6 cellular contexts compared by ENCODE assay signal in genomic region chr17:2054262-2054739, GRCh38. TPM values are rescaled to one million over a fixed set of nuclear protein-coding genes. Genes with fewer than 3 reads are reported as not detected.
DNase-seq lines count a peak whose midpoint lies in the region; TF ChIP-seq lines count a peak whose summit lies in the region.

No MANE protein-coding gene starts in this region.

- WGBS in endodermal cell (ENCODE audit: insufficient coverage in 1 of 2, insufficient read length in 1 of 2), 2 experiments: 22 to 23% methylated on average over 14 to 27 of the region's 28 CpGs
- 4 to 8% (median 5%) methylated on average over 20 to 28 of the region's 28 CpGs for WGBS in spleen, 5 donors

- H3K27me3 ChIP-seq in endodermal cell (ENCODE audit: control insufficient read depth, insufficient read depth, low read length, poor library complexity, severe bottlenecking) (peaks cover 85% of the 10 kb centered on the region), spleen (replicated peaks in 1 of 7) (peaks cover 0 to 92% (median 50%) of the 10 kb centered on the region in 7 donors)

- H3K4me1 Mint-ChIP-seq in endodermal cell: peaks cover 2% of the 10 kb centered on the region

- intact Hi-C loops in spleen (cut with DNase I; ENCODE audit: low total_unique reads): loop anchor here (2.0 to 10.0 kb wide), 2 partner anchors 190 to 230 kb away; no protein-coding TSS in a partner anchor

- H3K9ac ChIP-seq in endodermal cell (ENCODE audit: extremely low read depth, low read length, poor library complexity, severe bottlenecking): no peak overlapping the region

- peak; percentile 74 for DNase-seq in G401 (ENCODE audit: low spot score)
- peak; percentile 51 for DNase-seq in OCI-M1 (lab: John Stamatoyannopoulos, UW)
- DNase-seq in endodermal cell: peak; percentile 84
- DNase-seq in spleen: peak; percentile 83
- no peak for DNase-seq in occipital lobe (lab: John Stamatoyannopoulos, UW)
- DNase-seq in SIG-M5 (lab: John Stamatoyannopoulos, UW): no peak

- H3K4me3 Mint-ChIP-seq in endodermal cell: peak overlapping the region; percentile 34

- peaks cover 5% of the 10 kb centered on the region for H3K9me3 Mint-ChIP-seq in endodermal cell

- H3K27me3 Mint-ChIP-seq in endodermal cell (ENCODE audit: insufficient read depth): peaks cover 66% of the 10 kb centered on the region

- TF ChIP-seq POLR2A in spleen (IDR thresholded peaks at IDR 0.05): no peak

- H3K36me3 ChIP-seq in endodermal cell (ENCODE audit: control insufficient read depth, insufficient read depth, low read length) (no peaks in the 10 kb centered on the region), spleen (peaks cover 0 to 26% (median 0%) of the 10 kb centered on the region in 6 donors)

- no peak overlapping the region for H3K27ac ChIP-seq in endodermal cell (ENCODE audit: low read depth, low read length)
- H3K27ac ChIP-seq in spleen: peak overlapping the region; percentile 57 to 89 (median 87)

- H3K4me1 ChIP-seq in endodermal cell (ENCODE audit: control insufficient read depth, insufficient read depth, low read length) (no peaks in the 10 kb centered on the region), spleen (peaks cover 51 to 89% (median 83%) of the 10 kb centered on the region in 6 donors)

- no peak overlapping the region for H3K27ac Mint-ChIP-seq in endodermal cell

- no peaks in the 10 kb centered on the region for H3K9me3 ChIP-seq in endodermal cell (ENCODE audit: control insufficient read depth, low read length)
- H3K9me3 ChIP-seq in spleen: no peaks in the 10 kb centered on the region

- H3K36me3 Mint-ChIP-seq in endodermal cell (ENCODE audit: low read depth): no peaks in the 10 kb centered on the region

- in situ Hi-C loops in G401 (cut with HindIII; ENCODE audit: low sequenced_read_pairs): no loop called here

- H3K4me3 ChIP-seq in endodermal cell (ENCODE audit: low read length) (peak overlapping the region; percentile 29), spleen (peak overlapping the region; percentile 27 to 78 (median 58))

- TF ChIP-seq CTCF in endodermal cell (conservative IDR thresholded peaks at IDR 0.05) (no peak), spleen (IDR thresholded peaks at IDR 0.05 in 8 of 11, conservative IDR thresholded peaks at IDR 0.05 in 3 of 11) (no peak)

RNA-seq across cellular contexts. Expression of gene HIC1, which starts 0.6 kb away (rescaled TPM):
- 20.2 and 37.8 TPM in 2 replicates for total RNA-seq in G401 (2014; rRNA removed; shearing (Covaris generic))
- under 1 TPM; 0.13 to 0.57 TPM for total RNA-seq in endodermal cell
- polyA plus RNA-seq in endodermal cell (2013, experiment 1 of 2): 0.64 TPM
- 0.21 TPM for polyA plus RNA-seq in endodermal cell (2013, experiment 2 of 2)
- 10 to 100 TPM in 6 of 7 donors, 1 to 10 TPM in 1; 7.0 to 59.6 (median 23.3) TPM for total RNA-seq in spleen
- polyA plus RNA-seq in spleen: 1 to 10 TPM; 1.3 to 4.7 (median 2.6) TPM
- 3.1 TPM for total RNA-seq in occipital lobe

RNA-seq across cellular contexts. Expression of gene OVCA2, which starts 12.5 kb away (rescaled TPM):
- total RNA-seq in G401 (2014; rRNA removed; shearing (Covaris generic)): 48.0 and 63.1 TPM in 2 replicates
- total RNA-seq in endodermal cell: 10 to 100 TPM; 19.8 to 27.5 TPM
- 24.3 TPM for polyA plus RNA-seq in endodermal cell (2013, experiment 1 of 2)
- 24.8 TPM for polyA plus RNA-seq in endodermal cell (2013, experiment 2 of 2)
- 10 to 100 TPM; 20.9 to 51.3 (median 28.9) TPM for total RNA-seq in spleen
- 10 to 100 TPM; 52.9 to 68.8 (median 66.4) TPM for polyA plus RNA-seq in spleen
- total RNA-seq in occipital lobe: 15.8 TPM

RNA-seq across cellular contexts. Expression of gene DPH1, which starts 24.3 kb away (rescaled TPM):
- total RNA-seq in G401 (2014; rRNA removed; shearing (Covaris generic)): 48.8 and 56.7 TPM in 2 replicates
- 10 to 100 TPM; 31.1 to 48.3 TPM for total RNA-seq in endodermal cell
- 34.4 TPM for polyA plus RNA-seq in endodermal cell (2013, experiment 1 of 2)
- polyA plus RNA-seq in endodermal cell (2013, experiment 2 of 2): 26.5 TPM
- 10 to 100 TPM; 38.3 to 58.5 (median 43.5) TPM for total RNA-seq in spleen
- 10 to 100 TPM; 20.6 to 37.9 (median 20.9) TPM for polyA plus RNA-seq in spleen
- 20.7 TPM for total RNA-seq in occipital lobe

RNA-seq across cellular contexts. Expression of gene RTN4RL1, which starts 29.2 kb away (rescaled TPM):
- total RNA-seq in G401 (2014; rRNA removed; shearing (Covaris generic)): 65.0 and 65.6 TPM in 2 replicates
- total RNA-seq in endodermal cell (10 to 100 TPM; 18.2 to 19.6 TPM), spleen (1 to 10 TPM in 5 of 7 donors, under 1 TPM in 2; 0.67 to 4.5 (median 2.1) TPM), occipital lobe (25.0 TPM)
- 5.4 TPM for polyA plus RNA-seq in endodermal cell (2013, experiment 1 of 2)
- polyA plus RNA-seq in endodermal cell (2013, experiment 2 of 2): 7.7 TPM
- polyA plus RNA-seq in spleen: under 1 TPM; 0.09 to 0.67 (median 0.26) TPM

Comparison
In these comparisons a context has a peak if more than half of its experiments do, and no peak if none do; other contexts are left out.
1. DNase-seq: peak in G401 (single experiment), OCI-M1 (single experiment), endodermal cell (single experiment) and spleen (single experiment); none in occipital lobe (single experiment) and SIG-M5 (single experiment).